Comparison of ENCODE assay signal across 1 cellular context in the genomic region with DNA sequence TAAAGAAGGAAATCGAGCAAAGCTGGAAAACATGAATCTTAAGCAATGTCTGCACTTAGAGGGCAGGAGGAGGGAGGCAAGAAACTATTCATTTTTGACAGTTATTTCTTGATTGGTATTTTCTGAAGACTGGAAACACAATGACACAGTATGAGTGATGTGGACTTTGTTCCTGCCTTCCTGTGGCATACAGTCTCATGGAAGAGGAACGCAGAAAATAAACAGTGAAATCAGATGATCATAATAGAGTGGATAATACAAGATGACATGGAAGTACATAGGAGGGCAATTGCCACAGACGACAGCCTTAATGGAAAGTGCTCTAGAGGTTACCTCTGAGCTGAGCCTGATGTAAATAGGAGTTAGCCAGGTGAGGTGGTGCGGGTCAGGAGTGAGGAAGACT.
TF ChIP-seq lines count a peak whose summit lies in the region.

No MANE protein-coding gene starts in this region.

TF ChIP-seq in HepG2, 621 proteins besides CTCF, POLR2A, EP300 and RAD21 (continued from another document and continues in another):
- TF ChIP-seq, protein P1, sequence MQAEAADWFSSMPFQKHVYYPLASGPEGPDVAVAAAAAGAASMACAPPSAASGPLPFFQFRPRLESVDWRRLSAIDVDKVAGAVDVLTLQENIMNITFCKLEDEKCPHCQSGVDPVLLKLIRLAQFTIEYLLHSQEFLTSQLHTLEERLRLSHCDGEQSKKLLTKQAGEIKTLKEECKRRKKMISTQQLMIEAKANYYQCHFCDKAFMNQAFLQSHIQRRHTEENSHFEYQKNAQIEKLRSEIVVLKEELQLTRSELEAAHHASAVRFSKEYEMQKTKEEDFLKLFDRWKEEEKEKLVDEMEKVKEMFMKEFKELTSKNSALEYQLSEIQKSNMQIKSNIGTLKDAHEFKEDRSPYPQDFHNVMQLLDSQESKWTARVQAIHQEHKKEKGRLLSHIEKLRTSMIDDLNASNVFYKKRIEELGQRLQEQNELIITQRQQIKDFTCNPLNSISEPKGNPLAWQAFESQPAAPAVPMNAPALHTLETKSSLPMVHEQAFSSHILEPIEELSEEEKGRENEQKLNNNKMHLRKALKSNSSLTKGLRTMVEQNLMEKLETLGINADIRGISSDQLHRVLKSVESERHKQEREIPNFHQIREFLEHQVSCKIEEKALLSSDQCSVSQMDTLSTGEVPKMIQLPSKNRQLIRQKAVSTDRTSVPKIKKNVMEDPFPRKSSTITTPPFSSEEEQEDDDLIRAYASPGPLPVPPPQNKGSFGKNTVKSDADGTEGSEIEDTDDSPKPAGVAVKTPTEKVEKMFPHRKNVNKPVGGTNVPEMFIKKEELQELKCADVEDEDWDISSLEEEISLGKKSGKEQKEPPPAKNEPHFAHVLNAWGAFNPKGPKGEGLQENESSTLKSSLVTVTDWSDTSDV (CRISPR knock-in tag; IDR thresholded peaks at IDR 0.05), result no peak
- TF ChIP-seq, protein P2, sequence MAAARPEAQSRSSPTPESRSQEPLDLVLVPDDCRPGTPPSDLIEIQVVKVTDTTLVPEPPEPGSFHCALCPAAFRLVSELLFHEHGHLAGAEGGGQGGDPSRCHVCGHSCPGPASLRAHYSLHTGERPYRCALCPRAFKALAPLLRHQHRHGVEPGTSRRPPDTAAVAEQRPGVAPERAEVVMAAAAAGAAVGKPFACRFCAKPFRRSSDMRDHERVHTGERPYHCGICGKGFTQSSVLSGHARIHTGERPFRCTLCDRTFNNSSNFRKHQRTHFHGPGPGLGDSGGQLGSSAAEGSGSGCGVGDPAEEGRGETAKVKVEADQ (CRISPR knock-in tag; IDR thresholded peaks at IDR 0.05; ENCODE audit: borderline replicate concordance), result no peak
- TF ChIP-seq, protein P3, sequence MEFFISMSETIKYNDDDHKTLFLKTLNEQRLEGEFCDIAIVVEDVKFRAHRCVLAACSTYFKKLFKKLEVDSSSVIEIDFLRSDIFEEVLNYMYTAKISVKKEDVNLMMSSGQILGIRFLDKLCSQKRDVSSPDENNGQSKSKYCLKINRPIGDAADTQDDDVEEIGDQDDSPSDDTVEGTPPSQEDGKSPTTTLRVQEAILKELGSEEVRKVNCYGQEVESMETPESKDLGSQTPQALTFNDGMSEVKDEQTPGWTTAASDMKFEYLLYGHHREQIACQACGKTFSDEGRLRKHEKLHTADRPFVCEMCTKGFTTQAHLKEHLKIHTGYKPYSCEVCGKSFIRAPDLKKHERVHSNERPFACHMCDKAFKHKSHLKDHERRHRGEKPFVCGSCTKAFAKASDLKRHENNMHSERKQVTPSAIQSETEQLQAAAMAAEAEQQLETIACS (CRISPR knock-in tag; IDR thresholded peaks at IDR 0.05), result no peak
- TF ChIP-seq PITX1 (CRISPR knock-in tag; IDR thresholded peaks at IDR 0.05), result no peak
- TF ChIP-seq ZBTB7A (CRISPR knock-in tag; IDR thresholded peaks at IDR 0.05), result no peak
- TF ChIP-seq, protein P4, sequence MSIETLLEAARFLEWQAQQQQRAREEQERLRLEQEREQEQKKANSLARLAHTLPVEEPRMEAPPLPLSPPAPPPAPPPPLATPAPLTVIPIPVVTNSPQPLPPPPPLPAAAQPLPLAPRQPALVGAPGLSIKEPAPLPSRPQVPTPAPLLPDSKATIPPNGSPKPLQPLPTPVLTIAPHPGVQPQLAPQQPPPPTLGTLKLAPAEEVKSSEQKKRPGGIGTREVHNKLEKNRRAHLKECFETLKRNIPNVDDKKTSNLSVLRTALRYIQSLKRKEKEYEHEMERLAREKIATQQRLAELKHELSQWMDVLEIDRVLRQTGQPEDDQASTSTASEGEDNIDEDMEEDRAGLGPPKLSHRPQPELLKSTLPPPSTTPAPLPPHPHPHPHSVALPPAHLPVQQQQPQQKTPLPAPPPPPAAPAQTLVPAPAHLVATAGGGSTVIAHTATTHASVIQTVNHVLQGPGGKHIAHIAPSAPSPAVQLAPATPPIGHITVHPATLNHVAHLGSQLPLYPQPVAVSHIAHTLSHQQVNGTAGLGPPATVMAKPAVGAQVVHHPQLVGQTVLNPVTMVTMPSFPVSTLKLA (IDR thresholded peaks at IDR 0.05), result no peak
- no peak for TF ChIP-seq NFYC (CRISPR knock-in tag; IDR thresholded peaks at IDR 0.05)
- peak; percentile 37 for TF ChIP-seq SKI (IDR thresholded peaks at IDR 0.05; ENCODE audit: partially characterized antibody)
- TF ChIP-seq ZNF354B (CRISPR knock-in tag; IDR thresholded peaks at IDR 0.05), result no peak
- TF ChIP-seq SCMH1 (CRISPR knock-in tag; IDR thresholded peaks at IDR 0.05; ENCODE audit: borderline replicate concordance), result no peak
- no peak for TF ChIP-seq KDM2A (CRISPR knock-in tag; IDR thresholded peaks at IDR 0.05; ENCODE audit: borderline replicate concordance, low read depth)
- TF ChIP-seq, protein P5, sequence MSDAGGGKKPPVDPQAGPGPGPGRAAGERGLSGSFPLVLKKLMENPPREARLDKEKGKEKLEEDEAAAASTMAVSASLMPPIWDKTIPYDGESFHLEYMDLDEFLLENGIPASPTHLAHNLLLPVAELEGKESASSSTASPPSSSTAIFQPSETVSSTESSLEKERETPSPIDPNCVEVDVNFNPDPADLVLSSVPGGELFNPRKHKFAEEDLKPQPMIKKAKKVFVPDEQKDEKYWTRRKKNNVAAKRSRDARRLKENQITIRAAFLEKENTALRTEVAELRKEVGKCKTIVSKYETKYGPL (CRISPR knock-in tag; IDR thresholded peaks at IDR 0.05), result no peak
- no peak for TF ChIP-seq TCF12 (IDR thresholded peaks at IDR 0.05)
- TF ChIP-seq TCF12 (CRISPR knock-in tag; IDR thresholded peaks at IDR 0.05), result no peak
- TF ChIP-seq, protein P6, sequence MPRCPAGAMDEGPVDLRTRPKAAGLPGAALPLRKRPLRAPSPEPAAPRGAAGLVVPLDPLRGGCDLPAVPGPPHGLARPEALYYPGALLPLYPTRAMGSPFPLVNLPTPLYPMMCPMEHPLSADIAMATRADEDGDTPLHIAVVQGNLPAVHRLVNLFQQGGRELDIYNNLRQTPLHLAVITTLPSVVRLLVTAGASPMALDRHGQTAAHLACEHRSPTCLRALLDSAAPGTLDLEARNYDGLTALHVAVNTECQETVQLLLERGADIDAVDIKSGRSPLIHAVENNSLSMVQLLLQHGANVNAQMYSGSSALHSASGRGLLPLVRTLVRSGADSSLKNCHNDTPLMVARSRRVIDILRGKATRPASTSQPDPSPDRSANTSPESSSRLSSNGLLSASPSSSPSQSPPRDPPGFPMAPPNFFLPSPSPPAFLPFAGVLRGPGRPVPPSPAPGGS (CRISPR knock-in tag; IDR thresholded peaks at IDR 0.05), result no peak
- TF ChIP-seq, protein P7, sequence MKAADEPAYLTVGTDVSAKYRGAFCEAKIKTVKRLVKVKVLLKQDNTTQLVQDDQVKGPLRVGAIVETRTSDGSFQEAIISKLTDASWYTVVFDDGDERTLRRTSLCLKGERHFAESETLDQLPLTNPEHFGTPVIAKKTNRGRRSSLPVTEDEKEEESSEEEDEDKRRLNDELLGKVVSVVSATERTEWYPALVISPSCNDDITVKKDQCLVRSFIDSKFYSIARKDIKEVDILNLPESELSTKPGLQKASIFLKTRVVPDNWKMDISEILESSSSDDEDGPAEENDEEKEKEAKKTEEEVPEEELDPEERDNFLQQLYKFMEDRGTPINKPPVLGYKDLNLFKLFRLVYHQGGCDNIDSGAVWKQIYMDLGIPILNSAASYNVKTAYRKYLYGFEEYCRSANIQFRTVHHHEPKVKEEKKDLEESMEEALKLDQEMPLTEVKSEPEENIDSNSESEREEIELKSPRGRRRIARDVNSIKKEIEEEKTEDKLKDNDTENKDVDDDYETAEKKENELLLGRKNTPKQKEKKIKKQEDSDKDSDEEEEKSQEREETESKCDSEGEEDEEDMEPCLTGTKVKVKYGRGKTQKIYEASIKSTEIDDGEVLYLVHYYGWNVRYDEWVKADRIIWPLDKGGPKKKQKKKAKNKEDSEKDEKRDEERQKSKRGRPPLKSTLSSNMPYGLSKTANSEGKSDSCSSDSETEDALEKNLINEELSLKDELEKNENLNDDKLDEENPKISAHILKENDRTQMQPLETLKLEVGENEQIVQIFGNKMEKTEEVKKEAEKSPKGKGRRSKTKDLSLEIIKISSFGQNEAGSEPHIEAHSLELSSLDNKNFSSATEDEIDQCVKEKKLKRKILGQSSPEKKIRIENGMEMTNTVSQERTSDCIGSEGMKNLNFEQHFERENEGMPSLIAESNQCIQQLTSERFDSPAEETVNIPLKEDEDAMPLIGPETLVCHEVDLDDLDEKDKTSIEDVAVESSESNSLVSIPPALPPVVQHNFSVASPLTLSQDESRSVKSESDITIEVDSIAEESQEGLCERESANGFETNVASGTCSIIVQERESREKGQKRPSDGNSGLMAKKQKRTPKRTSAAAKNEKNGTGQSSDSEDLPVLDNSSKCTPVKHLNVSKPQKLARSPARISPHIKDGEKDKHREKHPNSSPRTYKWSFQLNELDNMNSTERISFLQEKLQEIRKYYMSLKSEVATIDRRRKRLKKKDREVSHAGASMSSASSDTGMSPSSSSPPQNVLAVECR (CRISPR knock-in tag; IDR thresholded peaks at IDR 0.05; ENCODE audit: borderline replicate concordance), result no peak
- no peak for TF ChIP-seq ZNF749 (CRISPR knock-in tag; IDR thresholded peaks at IDR 0.05; ENCODE audit: borderline replicate concordance)
- no peak for TF ChIP-seq ZSCAN21 (CRISPR knock-in tag; IDR thresholded peaks at IDR 0.05; ENCODE audit: borderline replicate concordance)
- no peak for TF ChIP-seq SP140L (CRISPR knock-in tag; IDR thresholded peaks at IDR 0.05; ENCODE audit: borderline replicate concordance)
- no peak for TF ChIP-seq ZSCAN30 (CRISPR knock-in tag; IDR thresholded peaks at IDR 0.05)
- TF ChIP-seq, protein P8, sequence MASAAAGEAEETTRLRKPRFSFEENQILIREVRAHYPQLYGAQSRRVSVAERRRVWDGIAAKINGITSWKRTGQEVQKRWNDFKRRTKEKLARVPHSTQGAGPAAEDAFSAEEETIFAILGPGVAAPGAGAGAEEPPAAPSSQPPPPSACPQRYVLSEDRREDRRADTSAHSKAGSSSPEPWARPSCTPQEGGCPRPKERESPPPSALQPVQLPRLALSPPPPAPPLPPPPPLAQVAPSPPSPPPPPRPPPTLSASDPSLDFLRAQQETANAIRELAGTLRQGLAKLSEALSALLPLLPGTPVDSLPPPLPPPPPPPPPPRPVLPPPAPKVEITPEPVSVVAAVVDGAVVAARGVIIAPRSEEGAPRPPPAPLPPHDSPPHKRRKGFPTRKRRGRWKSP (CRISPR knock-in tag; IDR thresholded peaks at IDR 0.05), result no peak
- TF ChIP-seq, protein P9, sequence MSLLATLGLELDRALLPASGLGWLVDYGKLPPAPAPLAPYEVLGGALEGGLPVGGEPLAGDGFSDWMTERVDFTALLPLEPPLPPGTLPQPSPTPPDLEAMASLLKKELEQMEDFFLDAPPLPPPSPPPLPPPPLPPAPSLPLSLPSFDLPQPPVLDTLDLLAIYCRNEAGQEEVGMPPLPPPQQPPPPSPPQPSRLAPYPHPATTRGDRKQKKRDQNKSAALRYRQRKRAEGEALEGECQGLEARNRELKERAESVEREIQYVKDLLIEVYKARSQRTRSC (CRISPR knock-in tag; IDR thresholded peaks at IDR 0.05; ENCODE audit: low read depth), result no peak
- TF ChIP-seq NONO (IDR thresholded peaks at IDR 0.05), result no peak
- TF ChIP-seq NONO (CRISPR knock-in tag; conservative IDR thresholded peaks at IDR 0.05), result no peak
- no peak for TF ChIP-seq HNRNPK (IDR thresholded peaks at IDR 0.05; ENCODE audit: low read depth, low read length, poor library complexity, severe bottlenecking)
- TF ChIP-seq, protein P10, sequence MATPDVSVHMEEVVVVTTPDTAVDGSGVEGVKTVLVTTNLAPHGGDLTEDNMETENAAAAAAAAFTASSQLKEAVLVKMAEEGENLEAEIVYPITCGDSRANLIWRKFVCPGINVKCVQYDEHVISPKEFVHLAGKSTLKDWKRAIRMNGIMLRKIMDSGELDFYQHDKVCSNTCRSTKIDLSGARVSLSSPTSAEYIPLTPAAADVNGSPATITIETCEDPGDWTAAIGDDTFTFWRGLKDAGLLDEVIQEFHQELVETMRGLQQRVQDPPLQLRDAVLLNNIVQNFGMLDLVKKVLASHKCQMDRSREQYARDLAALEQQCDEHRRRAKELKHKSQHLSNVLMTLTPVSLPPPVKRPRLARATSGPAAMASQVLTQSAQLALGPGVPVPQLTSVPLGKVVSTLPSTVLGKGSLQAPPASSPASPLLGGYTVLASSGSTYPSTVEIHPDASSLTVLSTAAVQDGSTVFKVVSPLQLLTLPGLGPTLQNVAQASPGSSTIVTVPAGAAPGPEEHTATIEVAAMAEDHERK (CRISPR knock-in tag; IDR thresholded peaks at IDR 0.05; ENCODE audit: low read depth), result no peak
- TF ChIP-seq, protein P11, sequence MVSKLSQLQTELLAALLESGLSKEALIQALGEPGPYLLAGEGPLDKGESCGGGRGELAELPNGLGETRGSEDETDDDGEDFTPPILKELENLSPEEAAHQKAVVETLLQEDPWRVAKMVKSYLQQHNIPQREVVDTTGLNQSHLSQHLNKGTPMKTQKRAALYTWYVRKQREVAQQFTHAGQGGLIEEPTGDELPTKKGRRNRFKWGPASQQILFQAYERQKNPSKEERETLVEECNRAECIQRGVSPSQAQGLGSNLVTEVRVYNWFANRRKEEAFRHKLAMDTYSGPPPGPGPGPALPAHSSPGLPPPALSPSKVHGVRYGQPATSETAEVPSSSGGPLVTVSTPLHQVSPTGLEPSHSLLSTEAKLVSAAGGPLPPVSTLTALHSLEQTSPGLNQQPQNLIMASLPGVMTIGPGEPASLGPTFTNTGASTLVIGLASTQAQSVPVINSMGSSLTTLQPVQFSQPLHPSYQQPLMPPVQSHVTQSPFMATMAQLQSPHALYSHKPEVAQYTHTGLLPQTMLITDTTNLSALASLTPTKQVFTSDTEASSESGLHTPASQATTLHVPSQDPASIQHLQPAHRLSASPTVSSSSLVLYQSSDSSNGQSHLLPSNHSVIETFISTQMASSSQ (IDR thresholded peaks at IDR 0.05; ENCODE audit: low read depth), result no peak
- TF ChIP-seq, protein P11 (CRISPR knock-in tag; IDR thresholded peaks at IDR 0.05; ENCODE audit: borderline replicate concordance), result peak; percentile 23; the same call in 1 of the 2 replicates
- no peak for TF ChIP-seq ZNF564 (CRISPR knock-in tag; IDR thresholded peaks at IDR 0.05)
- TF ChIP-seq MIER3 (CRISPR knock-in tag; IDR thresholded peaks at IDR 0.05; ENCODE audit: borderline replicate concordance), result peak; percentile 49; the same call in 1 of the 2 replicates
- no peak for TF ChIP-seq MAFK (conservative IDR thresholded peaks at IDR 0.05 in 1 of 2, IDR thresholded peaks at IDR 0.05 in 1 of 2; ENCODE audit: low read length in 2 of 2)
- no peak for TF ChIP-seq KLF9 (CRISPR knock-in tag; IDR thresholded peaks at IDR 0.05; ENCODE audit: low read depth)
